In the genomic region with DNA sequence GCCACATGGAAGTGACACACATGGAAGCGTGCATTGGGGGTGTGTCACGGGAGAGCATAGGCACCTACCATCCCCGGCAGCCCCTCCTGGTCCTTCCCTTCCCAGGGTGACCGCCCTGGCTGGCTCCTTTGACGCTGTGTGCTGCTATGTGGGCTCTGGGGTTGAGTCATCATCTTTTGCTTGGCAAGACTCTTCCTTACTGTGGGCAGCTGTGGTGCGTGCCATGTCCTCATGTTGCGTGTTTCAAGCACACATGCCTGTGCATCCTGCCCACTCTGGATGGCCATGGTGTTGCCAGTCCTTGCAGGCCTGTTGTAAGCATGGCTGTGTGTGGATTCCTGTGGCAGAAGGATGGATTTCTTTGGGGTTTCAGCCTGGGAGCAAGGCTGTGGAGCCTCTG, we compare ENCODE assay signal across 18 cellular contexts. TPM values are rescaled to one million over a fixed set of nuclear protein-coding genes. Genes with fewer than 3 reads are reported as not detected.
DNase-seq lines count a peak whose midpoint lies in the region; TF ChIP-seq lines count a peak whose summit lies in the region.
"Had no signal": no experiment of that assay in that cellular context is flagged by ENCODE, and none has a peak within 500 bp of the region (broad histone marks: within the 10 kb centered on the region; RNA-seq: fewer than 3 reads in every experiment).

No MANE protein-coding gene starts in this region.

- H3K4me2 ChIP-seq in GM23248 (ENCODE audit: unreplicated experiment) (no peak overlapping the region), mammary epithelial cell (ENCODE audit: insufficient read depth, low read depth, low read length) (no peak overlapping the region)

- no peaks in the 10 kb centered on the region for H3K9me3 ChIP-seq in GM23248 (ENCODE audit: low read depth)
- H3K9me3 ChIP-seq in mammary epithelial cell (replicated peaks; ENCODE audit: insufficient read depth, low read length), result no peaks in the 10 kb centered on the region
- H3K9me3 ChIP-seq: BE2C, gastroesophageal sphincter had no signal

- no peak overlapping the region for H3K9ac ChIP-seq in GM23248
- no peak overlapping the region for H3K9ac ChIP-seq in mammary epithelial cell (ENCODE audit: insufficient read depth, low read length)

- H3K4me3 ChIP-seq in GM23248, result no peak overlapping the region
- no peak overlapping the region for H3K4me3 ChIP-seq in mammary epithelial cell (replicated peaks in 1 of 3; ENCODE audit: insufficient read depth in 1 of 3, low read depth in 2 of 3, low read length in 3 of 3)
- H3K4me3 ChIP-seq: cardiac muscle cell, gastroesophageal sphincter had no signal

- H4K20me1 ChIP-seq in GM23248 (ENCODE audit: insufficient read depth) (no peaks in the 10 kb centered on the region), mammary epithelial cell (ENCODE audit: insufficient read depth, low read length) (peaks cover 16% of the 10 kb centered on the region)

- H3K27ac ChIP-seq in GM23248 (peak overlapping the region; percentile 20; the same call in 1 of the 2 replicates), mammary epithelial cell (ENCODE audit: insufficient read depth, low read depth, low read length) (no peak overlapping the region)
- H3K27ac ChIP-seq: cardiac muscle cell, epithelial cell of prostate, gastroesophageal sphincter had no signal

- CTCF ChIA-PET in mammary epithelial cell (lab: Charles Lee; ENCODE audit: low non-redundant PET), result no interaction called here

- H2AFZ ChIP-seq in GM23248, result no peak overlapping the region
- H2AFZ ChIP-seq in mammary epithelial cell (ENCODE audit: low read depth, low read length), result no peak overlapping the region

- H3F3A ChIP-seq in GM23248 (ENCODE audit: insufficient read depth), result no peaks in the 10 kb centered on the region

- dilution Hi-C loops in mammary epithelial cell (cut with HindIII; ENCODE audit: low sequenced_read_pairs), result no loop called here

- H3K36me3 ChIP-seq in GM23248 (ENCODE audit: low read depth), result no peaks in the 10 kb centered on the region
- H3K36me3 ChIP-seq in mammary epithelial cell (ENCODE audit: insufficient read depth, low read length), result peaks cover 3% of the 10 kb centered on the region
- H3K36me3 ChIP-seq: cardiac muscle cell had no signal

- H3K4me1 ChIP-seq in GM23248 (ENCODE audit: insufficient read depth) (peaks cover 16% of the 10 kb centered on the region), mammary epithelial cell (ENCODE audit: insufficient read depth, low read length) (peaks cover 51% of the 10 kb centered on the region)

- H3K79me2 ChIP-seq in GM23248 (ENCODE audit: insufficient read depth), result peaks cover 99% of the 10 kb centered on the region
- H3K79me2 ChIP-seq in mammary epithelial cell (ENCODE audit: insufficient read depth, low read length), result peaks cover 100% of the 10 kb centered on the region

- no TSS peak for BruUV-seq in mammary epithelial cell (replicated peaks; lab: Mats Ljungman, UMichigan)

- intact Hi-C loops in mammary epithelial cell (cut with micrococcal nuclease), result no loop called here

- no peaks in the 10 kb centered on the region for H3K9me2 ChIP-seq in GM23248 (ENCODE audit: insufficient read depth)

- in situ Hi-C loops in GM23248 (cut with MboI), result no loop called here
- in situ Hi-C loops in mammary epithelial cell (cut with MboI; ENCODE audit: low sequenced_read_pairs in 2 of 2), result no loop called here

- peak; percentile 88 for DNase-seq in GM23248
- peak; percentile 51 for DNase-seq in mammary epithelial cell
- DNase-seq in inferior parietal cortex (ENCODE audit: extremely low spot score), result peak; percentile 32
- no peak for DNase-seq in stimulated activated naive CD4-positive, alpha-beta T cell treated with Interleukin-2 at 50 U/mL for 16 hours (lab: John Stamatoyannopoulos, UW)
- no peak for DNase-seq in A172 (ENCODE audit: low spot score)
- no peak for DNase-seq in stimulated activated naive CD4-positive, alpha-beta T cell (lab: John Stamatoyannopoulos, UW)
- DNase-seq in NCI-H226, result no peak
- DNase-seq: activated CD4-positive, alpha-beta T cell treated with anti-CD3 and anti-CD28 coated beads, Interleukin-2, amount 10 ng/mL, durations not matched to agents 24 days and 14 days; BE2C; HFFc6; naive B cell; NCI-H1694; NCI-H82; stimulated activated CD4-positive, alpha-beta T cell treated with anti-CD3 and anti-CD28 coated beads, Interleukin-2, amount 100 ng/mL, for 24 hours; T-helper 1 cell had no signal

- no peaks in the 10 kb centered on the region for H3K27me3 ChIP-seq in GM23248 (replicated peaks; ENCODE audit: insufficient read depth)
- no peaks in the 10 kb centered on the region for H3K27me3 ChIP-seq in mammary epithelial cell (ENCODE audit: insufficient read depth, low read length)
- H3K27me3 ChIP-seq: BE2C, cardiac muscle cell, gastroesophageal sphincter had no signal

- WGBS in GM23248 (ENCODE audit: low coverage in 1 of 2, low lambda C conversion rate in 2 of 2, missing lambda C conversion rate in 2 of 2), 2 experiments, result 38 to 39% methylated on average over 7 of the region's 7 CpGs
- WGBS in mammary epithelial cell (ENCODE audit: low coverage, missing lambda C conversion rate), result 58% methylated on average over 7 of the region's 7 CpGs

- no peak for TF ChIP-seq CTCF in mammary epithelial cell (conservative IDR thresholded peaks at IDR 0.05 in 1 of 2, IDR thresholded peaks at IDR 0.05 in 1 of 2; ENCODE audit: extremely low read depth in 1 of 2, insufficient read depth in 1 of 2, low read depth in 1 of 2, low read length in 2 of 2)

RNA-seq across cellular contexts. Expression of a gene that starts 14.0 kb away (rescaled TPM):
- 84.7 and 86.1 TPM in 2 replicates for total RNA-seq in GM23248 (2014; rRNA removed; shearing (Covaris generic))
- polyA plus RNA-seq in GM23248 (2016; fragmentation: Nextera tagmentation; extraction: Ambion mirVana) (12.4 and 13.4 TPM in 2 replicates), mammary epithelial cell (82.4 TPM)
- total RNA-seq in mammary epithelial cell, result 100 to 1,000 TPM; 104 to 156 TPM
- polyA minus RNA-seq in mammary epithelial cell, result 125 TPM
- total RNA-seq in A172 (2014; rRNA removed; shearing (Covaris generic)), result 51.3 and 55.1 TPM in 2 replicates

Comparison
In these comparisons a context has a peak if more than half of its experiments do, and no peak if none do; other contexts are left out.
1. DNase-seq: peak in GM23248 (single experiment), mammary epithelial cell (single experiment) and inferior parietal cortex (single experiment); none in stimulated activated naive CD4-positive, alpha-beta T cell treated with Interleukin-2 at 50 U/mL for 16 hours (single experiment), A172 (single experiment), stimulated activated naive CD4-positive, alpha-beta T cell (0 of 6) and NCI-H226 (single experiment).